ENCODE assay signal across 24 cellular contexts in genomic region chr16:85534536-85535351, GRCh38.
DNase-seq lines count a peak whose midpoint lies in the region; ATAC-seq, FAIRE-seq and TF ChIP-seq lines count a peak whose summit lies in the region.
"Had no signal": no experiment of that assay in that cellular context is flagged by ENCODE, and none has a peak within 500 bp of the region (broad histone marks: within the 10 kb centered on the region; RNA-seq: fewer than 3 reads in every experiment).

No MANE protein-coding gene starts in this region.

- no peak overlapping the region for H2AFZ ChIP-seq in H1 (ENCODE audit: low read length)
- H2AFZ ChIP-seq: GM23248 had no signal

- H2BK15ac ChIP-seq in H1 (ENCODE audit: low read length): no peak overlapping the region

- no peak overlapping the region for H3K4ac ChIP-seq in H1 (replicated peaks; ENCODE audit: insufficient read length, low read depth, low read length)

- H2BK12ac ChIP-seq in H1 (ENCODE audit: low read depth, low read length): 0 out of 2 replicates have a peak overlapping the region, but pooled peaks have one; percentile 35

- TF ChIP-seq EP300 in H1 (IDR thresholded peaks at IDR 0.05; ENCODE audit: borderline replicate concordance in 1 of 2, low read depth in 2 of 2, low read length in 2 of 2): no peak

- H3K14ac ChIP-seq in H1 (ENCODE audit: insufficient read length): no peak overlapping the region

- DNase-seq in heart right ventricle: no peak
- no peak for DNase-seq in left cardiac atrium
- no peak for DNase-seq in H1 (ENCODE audit: low read depth in 1 of 2, low spot score in 2 of 2)
- no peak for DNase-seq in upper lobe of right lung
- DNase-seq in NCI-H2196 (lab: John Stamatoyannopoulos, UW; ENCODE audit: unreplicated experiment): no peak
- DNase-seq in GM13976 (ENCODE audit: low spot score): no peak
- DNase-seq: activated CD4-positive, alpha-beta T cell treated with anti-CD3 and anti-CD28 coated beads, Interleukin-2, amount 50 U/mL, for 48 hours; activated naive CD4-positive, alpha-beta T cell treated with anti-CD3 and anti-CD28 coated beads, Interleukin-2, amount 50 U/mL, for 16 hours; activated T-cell treated with anti-CD3 and anti-CD28 coated beads, Interleukin-2, amount 50 U/mL, for 24 hours; DMS53; foreskin keratinocyte; GM23248; NCI-H2029; NCI-H446 treated with DMSO at 0.1 percent for 48 hours; stimulated activated CD4-positive, alpha-beta T cell treated with anti-CD3 and anti-CD28 coated beads, Interleukin-4, amount 100 ng/mL, for 24 hours; T-cell had no signal

- FAIRE-seq in H1 (lab: Jason Lieb, UNC): no peak
- FAIRE-seq: astrocyte, colon, endothelial cell of umbilical vein, small intestine had no signal

- in situ Hi-C loops in GM13976 (cut with MboI; ENCODE audit: low sequenced_read_pairs, unreplicated experiment): no loop called here

- no peak overlapping the region for H2AK5ac ChIP-seq in H1 (ENCODE audit: low read depth, low read length)

- no peaks in the 10 kb centered on the region; the same call in 1 of the 2 replicates for H3K79me1 ChIP-seq in H1 (ENCODE audit: low read depth, low read length)

- H3K79me2 ChIP-seq in H1 (ENCODE audit: control insufficient read depth in 1 of 2, insufficient read depth in 2 of 2, low read length in 2 of 2): no peaks in the 10 kb centered on the region

- no peak overlapping the region for H3K23ac ChIP-seq in H1 (ENCODE audit: insufficient read length)

- H3K4me3 ChIP-seq in heart right ventricle (no peak overlapping the region), H1 (ENCODE audit: extremely low read depth in 1 of 4, insufficient read depth in 2 of 4, low read depth in 3 of 4, low read length in 4 of 4) (no peak overlapping the region), muscle layer of duodenum (ENCODE audit: low read depth in 1 of 2, low read length in 2 of 2) (peak overlapping the region; percentile 21 to 47), upper lobe of right lung (no peak overlapping the region)
- H3K4me3 ChIP-seq: GM23248, left lung, ovary had no signal

- no peak overlapping the region for H3K18ac ChIP-seq in H1 (ENCODE audit: extremely low read depth, low read length)

- TF ChIP-seq POLR2A in H1 (IDR thresholded peaks at IDR 0.05; ENCODE audit: control extremely low read depth in 1 of 2, low read depth in 2 of 2, low read length in 2 of 2): no peak

- no peak overlapping the region for H3K4me2 ChIP-seq in H1 (ENCODE audit: insufficient read depth in 1 of 2, low read depth in 2 of 2, low read length in 2 of 2)

- 85 to 89% methylated on average over 34 of the region's 34 CpGs for WGBS in heart right ventricle, 2 donors
- WGBS in H1 (ENCODE audit: extremely low coverage in 1 of 2, insufficient coverage in 1 of 2, insufficient read length in 1 of 2, insufficient replicate concordance in 2 of 2, low coverage in 1 of 2, low lambda C conversion rate in 2 of 2, missing lambda C conversion rate in 1 of 2), 2 experiments: 92% methylated on average over 34 of the region's 34 CpGs; no CpG with 5 or more reads in 1 of the 2 experiments

- no peak overlapping the region for H4K8ac ChIP-seq in H1 (ENCODE audit: extremely low read depth, insufficient read depth, low read length)

- H2BK120ac ChIP-seq in H1 (replicated peaks; ENCODE audit: low read depth, low read length): no peak overlapping the region

- H3K36me3 ChIP-seq in heart right ventricle (no peaks in the 10 kb centered on the region), H1 (ENCODE audit: control insufficient read depth in 2 of 4, insufficient read depth in 4 of 4, low read length in 3 of 4) (no peaks in the 10 kb centered on the region), muscle layer of duodenum (ENCODE audit: control insufficient read depth in 1 of 2, insufficient read depth in 2 of 2, low read length in 2 of 2) (peaks cover 0 to 7% of the 10 kb centered on the region in 2 donors), upper lobe of right lung (no peaks in the 10 kb centered on the region)
- H3K36me3 ChIP-seq: left lung, ovary had no signal

- intact Hi-C loops in heart right ventricle (cut with DNase I) (no loop called here), left cardiac atrium (cut with DNase I) (no loop called here), upper lobe of right lung (cut with DNase I) (no loop called here)

- H4K5ac ChIP-seq in H1 (ENCODE audit: insufficient read length, low read depth, low read length): no peak overlapping the region

- H2BK20ac ChIP-seq in H1 (ENCODE audit: low read length): no peak overlapping the region

- H2BK5ac ChIP-seq in H1 (ENCODE audit: low read depth, low read length): 0 out of 2 replicates have a peak overlapping the region, but pooled peaks have one; percentile 30

- H3K9ac ChIP-seq in H1 (replicated peaks in 1 of 4; ENCODE audit: extremely low read depth in 1 of 4, low read depth in 3 of 4, low read length in 3 of 4): no peak overlapping the region
- H3K9ac ChIP-seq: GM23248 had no signal

- H3K56ac ChIP-seq in H1 (replicated peaks; ENCODE audit: insufficient read length, low read depth, low read length): no peak overlapping the region

- H3K9me3 ChIP-seq in heart right ventricle: peaks cover 0 to 6% (median 2%) of the 10 kb centered on the region in 11 donors
- H3K9me3 ChIP-seq in H1 (ENCODE audit: insufficient read depth in 2 of 2, low read depth in 1 of 2, low read length in 1 of 2): peaks cover 2 to 4% of the 10 kb centered on the region in 2 experiments; a peak in 2 of 4 replicates
- peaks cover 0 to 3% of the 10 kb centered on the region in 2 donors for H3K9me3 ChIP-seq in muscle layer of duodenum (ENCODE audit: control insufficient read depth in 1 of 2, low read length in 2 of 2)
- no peaks in the 10 kb centered on the region for H3K9me3 ChIP-seq in upper lobe of right lung

- H4K20me1 ChIP-seq in H1 (replicated peaks in 1 of 2; ENCODE audit: control insufficient read depth in 1 of 2, insufficient read depth in 2 of 2, low read length in 2 of 2): no peaks in the 10 kb centered on the region

- CTCF ChIA-PET in H1 (lab: Charles Lee; ENCODE audit: partially characterized antibody): interaction anchor here (0.9 to 1.9 kb wide), 6 partner anchors 30 to 233 kb away, joined by 3 to 5 read pairs (median 4); no protein-coding TSS in a partner anchor

- H3K23me2 ChIP-seq in H1 (ENCODE audit: low read depth, low read length): no peaks in the 10 kb centered on the region; the same call in 1 of the 2 replicates

- H3K27me3 ChIP-seq in heart right ventricle: no peaks in the 10 kb centered on the region
- H3K27me3 ChIP-seq in H1 (replicated peaks in 1 of 4; ENCODE audit: control insufficient read depth in 3 of 4, extremely low read depth in 1 of 4, insufficient read depth in 3 of 4, low read length in 3 of 4): no peaks in the 10 kb centered on the region
- no peaks in the 10 kb centered on the region for H3K27me3 ChIP-seq in muscle layer of duodenum (ENCODE audit: low read depth, low read length)
- no peaks in the 10 kb centered on the region for H3K27me3 ChIP-seq in upper lobe of right lung
- H3K27me3 ChIP-seq: left lung, ovary had no signal

- ATAC-seq in heart right ventricle (no peak), left cardiac atrium (no peak), upper lobe of right lung (no peak), HG03520 (IDR thresholded peaks at IDR 0.05; ENCODE audit: unreplicated experiment) (no peak)
- ATAC-seq: foreskin keratinocyte, T-cell had no signal

- H3K4me1 ChIP-seq in heart right ventricle (peaks cover 18 to 63% (median 49%) of the 10 kb centered on the region in 9 donors), H1 (replicated peaks in 1 of 4; ENCODE audit: control insufficient read depth in 3 of 4, insufficient read depth in 4 of 4, low read length in 3 of 4) (peaks cover 0 to 3% (median under 1%) of the 10 kb centered on the region in 4 experiments; a peak in 2 of 7 replicates), muscle layer of duodenum (ENCODE audit: control insufficient read depth in 1 of 2, insufficient read depth in 2 of 2, low read length in 2 of 2) (peaks cover 18 to 29% of the 10 kb centered on the region in 2 donors), upper lobe of right lung (peaks cover 20% of the 10 kb centered on the region)
- H3K4me1 ChIP-seq: foreskin keratinocyte had no signal

- no peak for TF ChIP-seq CTCF in heart right ventricle (IDR thresholded peaks at IDR 0.05)
- TF ChIP-seq CTCF in H1 (IDR thresholded peaks at IDR 0.05; ENCODE audit: control extremely low read depth in 1 of 3, insufficient read depth in 1 of 3, low read depth in 1 of 3, low read length in 3 of 3): no peak
- TF ChIP-seq CTCF in upper lobe of right lung (IDR thresholded peaks at IDR 0.05): no peak
- no peak for TF ChIP-seq CTCF in GM13976 (IDR thresholded peaks at IDR 0.05; ENCODE audit: borderline replicate concordance, control extremely low read depth, extremely low read depth, insufficient read depth, missing control alignments)

- POLR2A ChIA-PET in H1 (lab: Charles Lee; ENCODE audit: partially characterized antibody): interaction anchor here (0.6 to 1.5 kb wide), 3 partner anchors 9 to 278 kb away, joined by 3 read pairs; no protein-coding TSS in a partner anchor

- H3K27ac ChIP-seq in heart right ventricle (peak overlapping the region in 6 of 10 donors; percentile 23 to 86 (median 82)), H1 (ENCODE audit: low read depth, low read length) (no peak overlapping the region), muscle layer of duodenum (ENCODE audit: low read length) (peak overlapping the region; percentile 56), upper lobe of right lung (peak overlapping the region; percentile 17)
- H3K27ac ChIP-seq: foreskin keratinocyte, GM23248, ovary had no signal

- H4K91ac ChIP-seq in H1 (replicated peaks; ENCODE audit: insufficient read length, low read length): no peak overlapping the region

- TF ChIP-seq RAD21 in H1 (IDR thresholded peaks at IDR 0.05 in 1 of 2, conservative IDR thresholded peaks at IDR 0.05 in 1 of 2; ENCODE audit: low read depth in 2 of 2, low read length in 2 of 2): no peak

TF ChIP-seq in H1, 55 proteins besides CTCF, POLR2A, EP300 and RAD21 (continues in another document):
- no peak for TF ChIP-seq MAX (IDR thresholded peaks at IDR 0.05)
- TF ChIP-seq TAF7 (optimal IDR thresholded peaks at IDR 0.05; ENCODE audit: borderline replicate concordance, low read depth, low read length): no peak
- TF ChIP-seq RBBP5 (IDR thresholded peaks at IDR 0.05; ENCODE audit: borderline replicate concordance, low read depth, low read length): no peak
- TF ChIP-seq NANOG (IDR thresholded peaks at IDR 0.05; ENCODE audit: insufficient read depth, low read depth, low read length, poor library complexity, severe bottlenecking): no peak

Comparison
In these comparisons a context has a peak if more than half of its experiments do, and no peak if none do; other contexts are left out.
1. H3K4me3 ChIP-seq: peak in muscle layer of duodenum (2 of 2); none in heart right ventricle (0 of 10), H1 (0 of 4) and upper lobe of right lung (single experiment).